Comparison of ENCODE assay signal across 26 cellular contexts in the genomic region with DNA sequence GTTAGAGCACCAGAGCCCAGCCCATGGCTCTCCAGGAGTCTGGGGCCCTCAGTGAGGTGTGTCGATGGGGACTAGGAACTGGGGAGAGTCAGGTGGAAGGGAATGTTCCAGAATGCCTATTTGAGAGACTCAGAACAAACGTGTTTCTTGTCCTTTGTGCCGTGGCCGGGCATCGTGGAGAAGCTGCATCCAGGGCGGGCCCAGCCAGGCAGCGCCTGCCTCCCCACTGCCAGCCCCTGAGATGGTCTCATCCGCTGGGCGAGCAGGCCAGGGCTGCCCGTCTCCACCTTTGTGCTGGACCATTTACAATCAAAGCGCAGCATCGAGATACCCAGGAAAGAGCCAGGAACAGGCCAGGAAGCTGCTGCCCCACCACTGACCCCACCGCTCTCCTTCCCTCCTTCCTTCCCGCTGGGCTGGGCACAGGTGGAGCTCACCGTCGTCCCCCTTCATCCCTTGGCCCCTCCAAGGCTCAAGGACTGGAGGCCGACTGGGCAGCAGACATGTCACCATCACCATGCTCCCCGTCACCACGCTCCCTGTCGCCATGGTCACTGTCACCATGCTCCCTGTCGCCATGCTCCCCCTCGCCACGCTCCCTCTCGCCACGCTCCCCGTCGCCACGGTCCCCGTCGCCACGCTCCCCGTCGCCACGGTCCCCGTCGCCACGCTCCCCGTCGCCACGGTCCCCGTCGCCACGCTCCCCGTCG.
DNase-seq lines count a peak whose midpoint lies in the region; ATAC-seq and TF ChIP-seq lines count a peak whose summit lies in the region.
"Had no signal": no experiment of that assay in that cellular context is flagged by ENCODE, and none has a peak within 500 bp of the region (broad histone marks: within the 10 kb centered on the region; RNA-seq: fewer than 3 reads in every experiment).

No MANE protein-coding gene starts in this region.

- H3K56ac ChIP-seq in IMR-90 (ENCODE audit: extremely low read depth, insufficient read depth, low read length): no peak overlapping the region

- intact Hi-C loops in left cardiac atrium (cut with DNase I) (no loop called here), left ventricle myocardium superior (cut with micrococcal nuclease) (no loop called here), IMR-90 (cut with micrococcal nuclease) (no loop called here)
- intact Hi-C loops in dendritic cell treated with granulocyte-macrophage colony-stimulating factor and Interleukin-4, amounts not matched to agents 40 ng/mL and 50 ng/mL, for 4 days (cut with micrococcal nuclease): no loop called here

- peaks cover 61% of the 10 kb centered on the region for H3K36me3 Mint-ChIP-seq in dendritic cell treated with granulocyte-macrophage colony-stimulating factor and Interleukin-4, amounts not matched to agents 40 ng/mL and 50 ng/mL, for 4 days (ENCODE audit: low read depth)
- H3K36me3 Mint-ChIP-seq: CD4-positive, alpha-beta memory T cell; CD4-positive, CD25-positive, alpha-beta regulatory T cell; CD8-positive, alpha-beta memory T cell had no signal

- no peak for TF ChIP-seq POLR2A in IMR-90 (IDR thresholded peaks at IDR 0.05; ENCODE audit: low read depth, low read length)

- H3K4me3 ChIP-seq in IMR-90 (ENCODE audit: insufficient read depth, low read depth, low read length) (no peak overlapping the region), neuronal stem cell (ENCODE audit: low read length in 2 of 2) (no peak overlapping the region)
- H3K4me3 ChIP-seq: BLaER1, GM12878 had no signal

- H2BK5ac ChIP-seq in IMR-90 (ENCODE audit: low read depth, low read length, poor library complexity, severe bottlenecking): no peak overlapping the region
- H2BK5ac ChIP-seq in neuronal stem cell (ENCODE audit: low read length): no peak overlapping the region

- in situ Hi-C loops in IMR-90 (cut with MboI; ENCODE audit: low sequenced_read_pairs): no loop called here

- WGBS in IMR-90 (ENCODE audit: extremely low coverage in 2 of 2, insufficient read length in 1 of 2), 2 experiments: 90% methylated on average over 30 of the region's 45 CpGs; no CpG with 5 or more reads in 1 of the 2 experiments
- no CpG with 5 or more reads among the region's 45 CpGs for WGBS in neuronal stem cell (ENCODE audit: extremely low coverage in 2 of 2, insufficient read length in 2 of 2, insufficient replicate concordance in 1 of 2), 2 donors

- no peaks in the 10 kb centered on the region for H3K9me3 Mint-ChIP-seq in dendritic cell treated with granulocyte-macrophage colony-stimulating factor and Interleukin-4, amounts not matched to agents 40 ng/mL and 50 ng/mL, for 4 days
- H3K9me3 Mint-ChIP-seq: CD4-positive, CD25-positive, alpha-beta regulatory T cell had no signal

- no peak for TF ChIP-seq RAD21 in IMR-90 (IDR thresholded peaks at IDR 0.05; ENCODE audit: low read length)

- H3K9me3 ChIP-seq in IMR-90 (ENCODE audit: control insufficient read depth, insufficient read depth, low read length) (peaks cover 26% of the 10 kb centered on the region), neuronal stem cell (replicated peaks in 1 of 2; ENCODE audit: control insufficient read depth in 2 of 2, insufficient read depth in 1 of 2, low read depth in 1 of 2, low read length in 2 of 2) (peaks cover 0 to 3% of the 10 kb centered on the region in 2 donors)
- H3K9me3 ChIP-seq: BE2C had no signal

- H2BK20ac ChIP-seq in IMR-90 (ENCODE audit: low read depth, low read length): no peak overlapping the region

- peak overlapping the region; percentile 35 for H3K27ac Mint-ChIP-seq in dendritic cell treated with granulocyte-macrophage colony-stimulating factor and Interleukin-4, amounts not matched to agents 40 ng/mL and 50 ng/mL, for 4 days
- H3K27ac Mint-ChIP-seq: CD14-positive monocyte; CD4-positive, alpha-beta memory T cell; CD4-positive, CD25-positive, alpha-beta regulatory T cell; CD8-positive, alpha-beta memory T cell had no signal

- H3K18ac ChIP-seq in IMR-90 (ENCODE audit: low read depth, low read length): no peak overlapping the region
- H3K18ac ChIP-seq in neuronal stem cell (ENCODE audit: low read length): peak overlapping the region; percentile 8

- H3K4me1 Mint-ChIP-seq in dendritic cell treated with granulocyte-macrophage colony-stimulating factor and Interleukin-4, amounts not matched to agents 40 ng/mL and 50 ng/mL, for 4 days (ENCODE audit: low read depth): peaks cover 4% of the 10 kb centered on the region
- H3K4me1 Mint-ChIP-seq: CD4-positive, alpha-beta memory T cell; CD4-positive, CD25-positive, alpha-beta regulatory T cell; CD8-positive, alpha-beta memory T cell had no signal

- H3K27me3 ChIP-seq in IMR-90 (ENCODE audit: control insufficient read depth, insufficient read depth, low read length) (no peaks in the 10 kb centered on the region), neuronal stem cell (ENCODE audit: control insufficient read depth in 3 of 3, insufficient read depth in 3 of 3, low read depth in 1 of 3, low read length in 3 of 3) (no peaks in the 10 kb centered on the region)
- H3K27me3 ChIP-seq: BE2C, BLaER1 had no signal

- no peak overlapping the region for H2BK120ac ChIP-seq in IMR-90 (ENCODE audit: low read depth, low read length)
- no peak overlapping the region for H2BK120ac ChIP-seq in neuronal stem cell (ENCODE audit: low read depth, low read length)

- H3K27ac ChIP-seq in IMR-90 (ENCODE audit: insufficient read depth, low read length): no peak overlapping the region
- H3K27ac ChIP-seq in neuronal stem cell (replicated peaks; ENCODE audit: low read length): no peak overlapping the region
- H3K27ac ChIP-seq: BLaER1 had no signal

- H3K23ac ChIP-seq in IMR-90 (ENCODE audit: low read depth, low read length) (no peak overlapping the region), neuronal stem cell (ENCODE audit: low read depth, low read length, poor library complexity) (peak overlapping the region; percentile 73)

- CTCF ChIA-PET in IMR-90 (lab: Yijun Ruan, JAX): no interaction called here

- no peaks in the 10 kb centered on the region for H3K36me3 ChIP-seq in IMR-90 (ENCODE audit: control insufficient read depth, insufficient read depth, low read length)
- no peaks in the 10 kb centered on the region for H3K36me3 ChIP-seq in neuronal stem cell (replicated peaks in 1 of 2; ENCODE audit: control insufficient read depth in 2 of 2, insufficient read depth in 2 of 2, low read length in 2 of 2)
- H3K36me3 ChIP-seq: BE2C, BLaER1 had no signal

- H3K4me1 ChIP-seq in IMR-90 (ENCODE audit: control insufficient read depth, insufficient read depth, low read length): no peaks in the 10 kb centered on the region
- H3K4me1 ChIP-seq in neuronal stem cell (ENCODE audit: control insufficient read depth in 2 of 2, insufficient read depth in 1 of 2, low read depth in 1 of 2, low read length in 2 of 2): no peaks in the 10 kb centered on the region
- H3K4me1 ChIP-seq: BE2C had no signal

- H3K9me1 ChIP-seq in IMR-90 (ENCODE audit: insufficient read depth, low read length): no peaks in the 10 kb centered on the region

- TF ChIP-seq CTCF in IMR-90 (conservative IDR thresholded peaks at IDR 0.05; ENCODE audit: low read depth, low read length) (no peak), omental fat pad (IDR thresholded peaks at IDR 0.05) (no peak)

- peak; percentile 5 for DNase-seq in left cardiac atrium
- DNase-seq in left ventricle myocardium superior: no peak
- no peak for DNase-seq in IMR-90
- no peak for DNase-seq in neuronal stem cell (ENCODE audit: low spot score)
- DNase-seq in NCI-H146 treated with DMSO at 0.1 percent for 48 hours (lab: John Stamatoyannopoulos, UW; ENCODE audit: unreplicated experiment): no peak
- DNase-seq in omental fat pad (ENCODE audit: low spot score): no peak
- DNase-seq: 8988T; ACHN; BE2C; C1 segment of cervical spinal cord; CD4-positive, alpha-beta memory T cell; CD4-positive, CD25-positive, alpha-beta regulatory T cell; CD8-positive, alpha-beta memory T cell; COR-L47; DMS 273 treated with DMSO at 0.1 percent for 48 hours; DMS153; DMS53; DMS79; DND-41; EL; GDM1 had no signal

- peaks cover 15% of the 10 kb centered on the region for H3K27me3 Mint-ChIP-seq in dendritic cell treated with granulocyte-macrophage colony-stimulating factor and Interleukin-4, amounts not matched to agents 40 ng/mL and 50 ng/mL, for 4 days

- H2AFZ ChIP-seq in IMR-90 (replicated peaks; ENCODE audit: low read length, poor library complexity) (peak overlapping the region; percentile 58), neuronal stem cell (ENCODE audit: low read length) (no peak overlapping the region)

- H3K4me3 Mint-ChIP-seq in dendritic cell treated with granulocyte-macrophage colony-stimulating factor and Interleukin-4, amounts not matched to agents 40 ng/mL and 50 ng/mL, for 4 days: no peak overlapping the region
- H3K4me3 Mint-ChIP-seq: CD14-positive monocyte; CD4-positive, alpha-beta memory T cell; CD4-positive, CD25-positive, alpha-beta regulatory T cell; CD8-positive, alpha-beta memory T cell had no signal

- H3K14ac ChIP-seq in IMR-90 (replicated peaks; ENCODE audit: low read depth, low read length): no peak overlapping the region
- H3K14ac ChIP-seq in neuronal stem cell (ENCODE audit: low read length): peak overlapping the region; percentile 21

- POLR2A ChIA-PET in IMR-90 (lab: Charles Lee; ENCODE audit: unreplicated experiment): no interaction called here

- H3K79me1 ChIP-seq in IMR-90 (ENCODE audit: low read depth in 1 of 2, low read length in 2 of 2) (no peaks in the 10 kb centered on the region), neuronal stem cell (ENCODE audit: low read depth, low read length) (peaks cover 2% of the 10 kb centered on the region)

- H4K91ac ChIP-seq in IMR-90 (ENCODE audit: insufficient read depth, low read depth, low read length) (no peak overlapping the region), neuronal stem cell (ENCODE audit: low read depth, low read length, poor library complexity) (no peak overlapping the region)

- dilution Hi-C loops in IMR-90 (cut with HindIII; ENCODE audit: low sequenced_read_pairs, unreplicated experiment): no loop called here

- no peak overlapping the region for H2AK9ac ChIP-seq in IMR-90 (replicated peaks; ENCODE audit: low read depth, low read length, poor library complexity)

- no peaks in the 10 kb centered on the region for H4K20me1 ChIP-seq in IMR-90 (ENCODE audit: insufficient read depth, low read length)
- H4K20me1 ChIP-seq: BLaER1 had no signal

- H3K4ac ChIP-seq in IMR-90 (ENCODE audit: low read depth, low read length) (no peak overlapping the region), neuronal stem cell (ENCODE audit: low read length) (no peak overlapping the region)

- ATAC-seq in left cardiac atrium (no peak), left ventricle myocardium superior (no peak), IMR-90 (ENCODE audit: low read depth) (no peak), omental fat pad (ENCODE audit: low FRiP score) (no peak), GM21717 (IDR thresholded peaks at IDR 0.05; ENCODE audit: unreplicated experiment) (no peak)
- ATAC-seq: GM12878 had no signal

- peak overlapping the region; percentile 90 for H2BK12ac ChIP-seq in neuronal stem cell (ENCODE audit: low read length)

- H3K9ac ChIP-seq in IMR-90 (ENCODE audit: low read depth, low read length): no peak overlapping the region
- H3K9ac ChIP-seq in neuronal stem cell (ENCODE audit: low read depth, low read length, poor library complexity): peak overlapping the region; percentile 21
- H3K9ac ChIP-seq: BLaER1 had no signal

- no peak overlapping the region for H4K5ac ChIP-seq in IMR-90 (ENCODE audit: low read depth, low read length)

- no TSS peak for BruUV-seq in IMR-90 (replicated peaks; lab: Mats Ljungman, UMichigan)

- no peak overlapping the region for H4K8ac ChIP-seq in IMR-90 (ENCODE audit: low read depth in 2 of 2, low read length in 2 of 2)
- H4K8ac ChIP-seq in neuronal stem cell (ENCODE audit: low read depth, low read length): peak overlapping the region; percentile 65

- no peak overlapping the region for H2AK5ac ChIP-seq in IMR-90 (ENCODE audit: low read depth, low read length)
- peak overlapping the region; percentile 94 for H2AK5ac ChIP-seq in neuronal stem cell (ENCODE audit: low read depth, low read length)

- H3K4me2 ChIP-seq in IMR-90 (ENCODE audit: low read depth, low read length): no peak overlapping the region
- H3K4me2 ChIP-seq in neuronal stem cell (ENCODE audit: insufficient read depth, low read length, poor library complexity, severe bottlenecking): no peak overlapping the region
- H3K4me2 ChIP-seq: BLaER1 had no signal

- no peak overlapping the region for H2BK15ac ChIP-seq in IMR-90 (ENCODE audit: low read depth, low read length)
- peak overlapping the region; percentile 92 for H2BK15ac ChIP-seq in neuronal stem cell (ENCODE audit: low read length)
